8 cellular contexts compared by ENCODE assay signal in the genomic region with DNA sequence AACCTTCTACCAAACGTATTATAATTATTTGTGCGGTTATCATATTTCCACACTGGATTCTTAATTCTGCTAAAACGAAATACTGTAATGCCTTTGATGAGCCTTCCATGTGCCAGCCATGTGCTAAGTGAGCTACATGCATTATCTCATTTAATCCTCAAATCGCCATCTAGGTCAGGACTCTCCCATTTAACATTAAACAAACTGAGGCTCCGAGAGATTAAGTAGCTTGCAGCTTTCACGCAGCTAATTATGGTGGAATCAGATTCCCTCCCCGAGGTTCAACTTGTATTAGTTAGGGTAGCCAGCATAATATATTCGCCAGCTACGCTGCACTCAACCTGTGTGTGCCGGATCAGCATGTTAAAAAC. TPM values are rescaled to one million over a fixed set of nuclear protein-coding genes. Genes with fewer than 3 reads are reported as not detected.
A peak's percentile ranks its signal among the peaks of the same experiment; 100 is the strongest.
DNase-seq lines count a peak whose midpoint lies in the region; ATAC-seq and TF ChIP-seq lines count a peak whose summit lies in the region.

No MANE protein-coding gene starts in this region.

- H3K27me3 Mint-ChIP-seq in activated T-cell treated with anti-CD3 and anti-CD28 coated beads, Interleukin-2, amount 50 U/mL, for 4 hours (ENCODE audit: low read depth): peaks cover 26% of the 10 kb centered on the region

- H3K9me3 ChIP-seq in SK-N-MC (ENCODE audit: low read depth, low read length) (no peaks in the 10 kb centered on the region), spleen (no peaks in the 10 kb centered on the region)

- no peak for DNase-seq in activated T-cell treated with anti-CD3 and anti-CD28 coated beads, Interleukin-2, amount 50 U/mL, for 4 hours
- DNase-seq in activated T-cell treated with anti-CD3 and anti-CD28 coated beads for 4 hours (no peak), SK-N-MC (ENCODE audit: low read depth, low spot score) (no peak), epithelial cell of esophagus (ENCODE audit: low read depth) (no peak), spleen (no peak), Kasumi-1 (lab: John Stamatoyannopoulos, UW) (no peak), NCI-H2107 (lab: John Stamatoyannopoulos, UW) (no peak)

- H3K27ac ChIP-seq in SK-N-MC (no peak overlapping the region), spleen (no peak overlapping the region)

- intact Hi-C loops in spleen (cut with DNase I; ENCODE audit: low total_unique reads): no loop called here

- WGBS in spleen, 5 donors: 52 to 58% (median 55%) methylated on average over 10 of the region's 10 CpGs

- H3K36me3 ChIP-seq in SK-N-MC (ENCODE audit: insufficient read depth, low read length): no peaks in the 10 kb centered on the region
- peaks cover 0 to 8% (median 0%) of the 10 kb centered on the region in 6 donors for H3K36me3 ChIP-seq in spleen

- H3K4me3 ChIP-seq in SK-N-MC (peak overlapping the region; percentile 96), epithelial cell of esophagus (ENCODE audit: low read length) (peak overlapping the region; percentile 60), spleen (peak overlapping the region in 6 of 8 donors; percentile 51 to 83 (median 56))

- no peak for ATAC-seq in activated T-cell treated with anti-CD3 and anti-CD28 coated beads, Interleukin-2, amount 50 U/mL, for 4 hours
- ATAC-seq in GM19395 (IDR thresholded peaks at IDR 0.05; ENCODE audit: unreplicated experiment): no peak

- TF ChIP-seq POLR2A in spleen (IDR thresholded peaks at IDR 0.05): no peak

- H3K4me1 ChIP-seq in spleen: peaks cover 6 to 61% (median 45%) of the 10 kb centered on the region in 6 donors

- peak overlapping the region; percentile 91 for H3K4me3 Mint-ChIP-seq in activated T-cell treated with anti-CD3 and anti-CD28 coated beads, Interleukin-2, amount 50 U/mL, for 4 hours

- H3K27me3 ChIP-seq in spleen (replicated peaks in 1 of 7): peaks cover 0 to 28% (median 10%) of the 10 kb centered on the region in 7 donors

- no peak overlapping the region for H3K9ac ChIP-seq in SK-N-MC (ENCODE audit: insufficient read length)

- H3K4me1 Mint-ChIP-seq in activated T-cell treated with anti-CD3 and anti-CD28 coated beads, Interleukin-2, amount 50 U/mL, for 4 hours (ENCODE audit: low read depth): peaks cover 16% of the 10 kb centered on the region

- H3K36me3 Mint-ChIP-seq in activated T-cell treated with anti-CD3 and anti-CD28 coated beads, Interleukin-2, amount 50 U/mL, for 4 hours (ENCODE audit: insufficient read depth): no peaks in the 10 kb centered on the region

- no peaks in the 10 kb centered on the region for H3K9me3 Mint-ChIP-seq in activated T-cell treated with anti-CD3 and anti-CD28 coated beads, Interleukin-2, amount 50 U/mL, for 4 hours

- TF ChIP-seq CTCF in epithelial cell of esophagus (IDR thresholded peaks at IDR 0.05; ENCODE audit: insufficient read depth, low read depth, low read length, missing control alignments) (no peak), spleen (IDR thresholded peaks at IDR 0.05 in 8 of 11, conservative IDR thresholded peaks at IDR 0.05 in 3 of 11) (no peak)

RNA-seq across cellular contexts. Expression of gene TSPAN33, which starts 0.8 kb away (rescaled TPM):
- 10 to 100 TPM in 1 of 3 donors, 1 to 10 TPM in 2; 6.2 to 10.6 (median 9.4) TPM for total RNA-seq in activated T-cell treated with anti-CD3 and anti-CD28 coated beads, Interleukin-2, amount 50 U/mL, for 4 hours
- 10 to 100 TPM; 37.0 to 48.8 (median 40.7) TPM for total RNA-seq in spleen
- 10 to 100 TPM; 46.7 to 57.9 (median 55.4) TPM for polyA plus RNA-seq in spleen

RNA-seq across cellular contexts. Expression of gene SMO, which starts 44.7 kb away (rescaled TPM):
- under 1 TPM; 0.11 to 0.25 (median 0.18) TPM for total RNA-seq in activated T-cell treated with anti-CD3 and anti-CD28 coated beads, Interleukin-2, amount 50 U/mL, for 4 hours
- 1 to 10 TPM; 2.6 to 4.7 (median 3.0) TPM for total RNA-seq in spleen
- polyA plus RNA-seq in spleen: 1 to 10 TPM; 1.4 to 2.1 (median 1.6) TPM
